18 cellular contexts compared by ENCODE assay signal in genomic region chr5:123414975-123415374, GRCh38. TPM values are rescaled to one million over a fixed set of nuclear protein-coding genes. Genes with fewer than 3 reads are reported as not detected.
DNase-seq lines count a peak whose midpoint lies in the region; ATAC-seq, FAIRE-seq and TF ChIP-seq lines count a peak whose summit lies in the region.
"Had no signal": no experiment of that assay in that cellular context is flagged by ENCODE, and none has a peak within 500 bp of the region (broad histone marks: within the 10 kb centered on the region; RNA-seq: fewer than 3 reads in every experiment).

No MANE protein-coding gene starts in this region.

- H3K4me2 ChIP-seq in endothelial cell of umbilical vein (ENCODE audit: insufficient read depth, low read length) (no peak overlapping the region), neural progenitor cell (no peak overlapping the region)

- no TSS peak for BruUV-seq in endothelial cell of umbilical vein (replicated peaks; lab: Mats Ljungman, UMichigan)

- no peaks in the 10 kb centered on the region for H3K9me3 ChIP-seq in RWPE2 (ENCODE audit: severe bottlenecking)
- H3K9me3 ChIP-seq in endothelial cell of umbilical vein (replicated peaks; ENCODE audit: control insufficient read depth, insufficient read depth, low read length) = no peaks in the 10 kb centered on the region
- no peaks in the 10 kb centered on the region for H3K9me3 ChIP-seq in neural progenitor cell (ENCODE audit: low read depth)
- H3K9me3 ChIP-seq: Caco-2 had no signal

- H3K9me1 ChIP-seq in endothelial cell of umbilical vein (replicated peaks; ENCODE audit: control insufficient read depth, extremely low read depth, insufficient read depth, low read length) = no peaks in the 10 kb centered on the region

- H3K36me3 Mint-ChIP-seq in neural progenitor cell = peaks cover 23% of the 10 kb centered on the region
- H3K36me3 Mint-ChIP-seq in activated CD4-positive, alpha-beta memory T cell treated with anti-CD3 and anti-CD28 coated beads, Interleukin-2, amount 10 ng/mL, durations not matched to agents 7 days and 5 days (ENCODE audit: low read depth) = peaks cover 65% of the 10 kb centered on the region

- peak; percentile 11 for FAIRE-seq in H54 (lab: Jason Lieb, UNC)
- no peak for FAIRE-seq in endothelial cell of umbilical vein (lab: Jason Lieb, UNC)
- FAIRE-seq in RCC 7860 (lab: Jason Lieb, UNC) = no peak

- intact Hi-C loops in endothelial cell of umbilical vein (cut with micrococcal nuclease) = no loop called here

- H3F3A ChIP-seq in neural progenitor cell (ENCODE audit: low read depth) = no peaks in the 10 kb centered on the region

- H2AFZ ChIP-seq in endothelial cell of umbilical vein (ENCODE audit: low read depth, low read length) = no peak overlapping the region
- no peak overlapping the region for H2AFZ ChIP-seq in neural progenitor cell (replicated peaks)

- H3K27ac ChIP-seq in RWPE2 (ENCODE audit: poor library complexity, severe bottlenecking) (no peak overlapping the region), endothelial cell of umbilical vein (ENCODE audit: insufficient read depth, low read depth, low read length) (no peak overlapping the region), neural progenitor cell (no peak overlapping the region), brain microvascular endothelial cell (no peak overlapping the region)

- no peaks in the 10 kb centered on the region for H3K27me3 Mint-ChIP-seq in neural progenitor cell (ENCODE audit: insufficient read depth, low read depth)
- H3K27me3 Mint-ChIP-seq in activated CD4-positive, alpha-beta memory T cell treated with anti-CD3 and anti-CD28 coated beads, Interleukin-2, amount 10 ng/mL, durations not matched to agents 7 days and 5 days = no peaks in the 10 kb centered on the region
- H3K27me3 Mint-ChIP-seq: IgD-negative memory B cell had no signal

- DNase-seq in H54 (ENCODE audit: insufficient read length, low spot score) (no peak), RWPE2 (ENCODE audit: low spot score) (no peak), endothelial cell of umbilical vein (ENCODE audit: low read depth, low spot score) (peak; percentile 14), neural progenitor cell (ENCODE audit: low spot score) (peak; percentile 13), RCC 7860 (ENCODE audit: low spot score) (no peak), brain microvascular endothelial cell (no peak)
- DNase-seq in activated CD4-positive, alpha-beta memory T cell treated with anti-CD3 and anti-CD28 coated beads, Interleukin-2, amount 10 ng/mL, durations not matched to agents 7 days and 5 days = no peak
- DNase-seq: AML-193, Caco-2, DMS53, H7, NCI-H1105 treated with DMSO at 0.1 percent for 48 hours, NCI-H187, NCI-H446, NCI-H69, SHP77 treated with DMSO at 0.1 percent for 48 hours had no signal

- H3K4me1 Mint-ChIP-seq in neural progenitor cell = no peaks in the 10 kb centered on the region
- H3K4me1 Mint-ChIP-seq in activated CD4-positive, alpha-beta memory T cell treated with anti-CD3 and anti-CD28 coated beads, Interleukin-2, amount 10 ng/mL, durations not matched to agents 7 days and 5 days = peaks cover 9% of the 10 kb centered on the region

- no peak overlapping the region for H3K27ac Mint-ChIP-seq in neural progenitor cell
- H3K27ac Mint-ChIP-seq in activated CD4-positive, alpha-beta memory T cell treated with anti-CD3 and anti-CD28 coated beads, Interleukin-2, amount 10 ng/mL, durations not matched to agents 7 days and 5 days = no peak overlapping the region

- H3K27me3 ChIP-seq in RWPE2 (ENCODE audit: insufficient read depth, poor library complexity, severe bottlenecking) = no peaks in the 10 kb centered on the region
- H3K27me3 ChIP-seq in endothelial cell of umbilical vein (ENCODE audit: control insufficient read depth in 2 of 2, insufficient read depth in 2 of 2, low read length in 2 of 2) = no peaks in the 10 kb centered on the region
- H3K27me3 ChIP-seq in neural progenitor cell = no peaks in the 10 kb centered on the region
- no peaks in the 10 kb centered on the region for H3K27me3 ChIP-seq in brain microvascular endothelial cell (replicated peaks)

- H3K4me1 ChIP-seq in RWPE2 (ENCODE audit: insufficient read depth, poor library complexity, severe bottlenecking) (no peaks in the 10 kb centered on the region), endothelial cell of umbilical vein (ENCODE audit: control insufficient read depth, extremely low read depth, insufficient read depth, low read length) (no peaks in the 10 kb centered on the region), neural progenitor cell (peaks cover 5% of the 10 kb centered on the region)
- H3K4me1 ChIP-seq: Caco-2 had no signal

- H3K4me3 Mint-ChIP-seq in neural progenitor cell = no peak overlapping the region
- no peak overlapping the region for H3K4me3 Mint-ChIP-seq in activated CD4-positive, alpha-beta memory T cell treated with anti-CD3 and anti-CD28 coated beads, Interleukin-2, amount 10 ng/mL, durations not matched to agents 7 days and 5 days
- H3K4me3 Mint-ChIP-seq: CD14-positive monocyte had no signal

- CTCF ChIA-PET in endothelial cell of umbilical vein (lab: Charles Lee) = interaction anchor here (1.2 kb wide), 1 partner anchor 196 kb away, joined by 4 read pairs; no protein-coding TSS in a partner anchor
- CTCF ChIA-PET in activated CD4-positive, alpha-beta memory T cell treated with anti-CD3 and anti-CD28 coated beads, Interleukin-2, amount 10 ng/mL, durations not matched to agents 7 days and 5 days (lab: Charles Lee) = no interaction called here

- POLR2A ChIA-PET in endothelial cell of umbilical vein (lab: Charles Lee) = no interaction called here
- POLR2A ChIA-PET in activated CD4-positive, alpha-beta memory T cell treated with anti-CD3 and anti-CD28 coated beads, Interleukin-2, amount 10 ng/mL, durations not matched to agents 7 days and 5 days (lab: Charles Lee) = no interaction called here

- 0 out of 3 replicates have a peak, but pooled peaks have one; percentile 23 for ATAC-seq in RWPE2 (ENCODE audit: low read depth)

- H3K79me2 ChIP-seq in endothelial cell of umbilical vein (ENCODE audit: control insufficient read depth, insufficient read depth, low read length) (no peaks in the 10 kb centered on the region), neural progenitor cell (ENCODE audit: low read depth) (peaks cover 19% of the 10 kb centered on the region)

- TF ChIP-seq CTCF in RWPE2 (IDR thresholded peaks at IDR 0.05; ENCODE audit: poor library complexity, severe bottlenecking) (no peak), endothelial cell of umbilical vein (IDR thresholded peaks at IDR 0.05; ENCODE audit: extremely low read depth in 1 of 2, insufficient read depth in 1 of 2, low read depth in 1 of 2, low read length in 2 of 2) (no peak), neural progenitor cell (IDR thresholded peaks at IDR 0.05) (no peak), brain microvascular endothelial cell (IDR thresholded peaks at IDR 0.05; ENCODE audit: low read depth, low read length, missing control alignments) (no peak)

- H3K9ac ChIP-seq in endothelial cell of umbilical vein (replicated peaks; ENCODE audit: extremely low read depth, insufficient read depth, low read length) (no peak overlapping the region), neural progenitor cell (no peak overlapping the region)

- TF ChIP-seq POLR2A in H54 (IDR thresholded peaks at IDR 0.05; ENCODE audit: low read depth, low read length) = no peak
- no peak for TF ChIP-seq POLR2A in endothelial cell of umbilical vein (IDR thresholded peaks at IDR 0.05; ENCODE audit: low read depth, low read length)

- dilution Hi-C loops in endothelial cell of umbilical vein (cut with MboI; ENCODE audit: extremely low pct_ligation_motif_present, low sequenced_read_pairs) = no loop called here

- in situ Hi-C loops in brain microvascular endothelial cell (cut with HindIII; ENCODE audit: low pct_ligation_motif_present, low sequenced_read_pairs) = no loop called here

- no peaks in the 10 kb centered on the region for H3K9me3 Mint-ChIP-seq in neural progenitor cell
- no peaks in the 10 kb centered on the region for H3K9me3 Mint-ChIP-seq in activated CD4-positive, alpha-beta memory T cell treated with anti-CD3 and anti-CD28 coated beads, Interleukin-2, amount 10 ng/mL, durations not matched to agents 7 days and 5 days
- H3K9me3 Mint-ChIP-seq: CD14-positive monocyte, IgD-negative memory B cell had no signal

- H4K20me1 ChIP-seq in endothelial cell of umbilical vein (replicated peaks; ENCODE audit: control insufficient read depth, extremely low read depth, insufficient read depth, low read length) = no peaks in the 10 kb centered on the region
- no peaks in the 10 kb centered on the region for H4K20me1 ChIP-seq in neural progenitor cell (ENCODE audit: low read depth)

- H3K36me3 ChIP-seq in RWPE2 (ENCODE audit: low read depth) (peaks cover 87% of the 10 kb centered on the region), endothelial cell of umbilical vein (ENCODE audit: control insufficient read depth in 2 of 2, extremely low read depth in 1 of 2, insufficient read depth in 2 of 2, low read length in 2 of 2) (no peaks in the 10 kb centered on the region), neural progenitor cell (peaks cover 6% of the 10 kb centered on the region), brain microvascular endothelial cell (replicated peaks) (peaks cover 10% of the 10 kb centered on the region)

- H3K4me3 ChIP-seq in RWPE2 (ENCODE audit: severe bottlenecking) (no peak overlapping the region), endothelial cell of umbilical vein (replicated peaks in 1 of 3; ENCODE audit: insufficient read depth in 1 of 3, low read depth in 1 of 3, low read length in 3 of 3) (no peak overlapping the region), neural progenitor cell (no peak overlapping the region), brain microvascular endothelial cell (ENCODE audit: low read depth, low read length) (no peak overlapping the region)

TF ChIP-seq in endothelial cell of umbilical vein, 7 proteins besides CTCF, POLR2A, EP300 and RAD21 (continues in another document):
- TF ChIP-seq JUN (IDR thresholded peaks at IDR 0.05; ENCODE audit: borderline replicate concordance, insufficient read depth, insufficient read length, low read depth) (no peak), GATA2 (IDR thresholded peaks at IDR 0.05; ENCODE audit: insufficient read depth, insufficient read length, low read depth, low read length) (no peak), FOS (IDR thresholded peaks at IDR 0.05; ENCODE audit: borderline replicate concordance, insufficient read depth, low read length) (no peak)

RNA-seq across cellular contexts. Expression of gene CEP120, which starts 8.2 kb away (rescaled TPM):
- total RNA-seq in endothelial cell of umbilical vein = 15.0 and 18.8 TPM in 2 replicates
- 6.3 and 6.6 TPM in 2 replicates for polyA plus RNA-seq in endothelial cell of umbilical vein
- 6.8 and 8.4 TPM in 2 replicates for polyA plus RNA-seq in endothelial cell of umbilical vein (2011; cell fraction: cytosol; rRNA removed)
- polyA plus RNA-seq in endothelial cell of umbilical vein (2011; cell fraction: nucleus; rRNA removed) = 16.9 and 20.9 TPM in 2 replicates
- polyA plus RNA-seq in endothelial cell of umbilical vein (2012) = 6.6 and 8.4 TPM in 2 replicates
- polyA minus RNA-seq in endothelial cell of umbilical vein = 43.9 TPM in 2 replicates
- polyA minus RNA-seq in endothelial cell of umbilical vein (2011; cell fraction: cytosol; rRNA and poly(A)+ RNA removed) = 19.8 TPM
- polyA minus RNA-seq in endothelial cell of umbilical vein (2011; cell fraction: nucleus; rRNA and poly(A)+ RNA removed) = 40.2 and 40.3 TPM in 2 replicates
- 25.2 and 38.5 TPM in 2 replicates for total RNA-seq in neural progenitor cell (ENCODE audit: low replicate concordance)
- 10 to 100 TPM; 35.2 to 36.6 TPM for total RNA-seq in activated CD4-positive, alpha-beta memory T cell treated with anti-CD3 and anti-CD28 coated beads, Interleukin-2, amount 10 ng/mL, durations not matched to agents 7 days and 5 days

Comparison
In these comparisons a context has a peak if more than half of its experiments do, and no peak if none do; other contexts are left out.
1. DNase-seq: peak in endothelial cell of umbilical vein (single experiment) and neural progenitor cell (single experiment); none in H54 (single experiment), RWPE2 (single experiment), RCC 7860 (single experiment), brain microvascular endothelial cell (single experiment) and activated CD4-positive, alpha-beta memory T cell treated with anti-CD3 and anti-CD28 coated beads, Interleukin-2, amount 10 ng/mL, durations not matched to agents 7 days and 5 days (single experiment).